In the genomic region with DNA sequence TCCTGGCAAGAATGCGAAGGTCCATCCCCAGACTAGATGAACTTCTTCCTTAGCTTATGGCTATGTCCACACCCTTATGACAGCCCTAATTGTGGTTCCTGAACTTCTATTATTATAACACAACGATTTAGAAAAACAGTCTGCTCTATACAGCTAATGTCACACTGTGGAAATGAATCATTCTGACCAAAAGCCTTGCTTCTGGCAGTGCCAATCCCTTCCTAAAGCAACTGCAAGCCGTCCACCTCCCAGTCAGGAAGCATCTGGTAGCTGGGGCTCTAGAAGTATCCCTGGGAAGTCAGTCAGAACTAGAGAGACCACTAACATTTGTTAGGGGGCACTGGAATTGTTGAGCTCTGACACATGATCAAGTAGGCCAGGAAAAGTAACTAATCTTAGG, we compare ENCODE assay signal across 10 cellular contexts. TPM values are rescaled to one million over a fixed set of nuclear protein-coding genes. Genes with fewer than 3 reads are reported as not detected.
DNase-seq lines count a peak whose midpoint lies in the region; ATAC-seq and TF ChIP-seq lines count a peak whose summit lies in the region.
"Had no signal": no experiment of that assay in that cellular context is flagged by ENCODE, and none has a peak within 500 bp of the region (broad histone marks: within the 10 kb centered on the region; RNA-seq: fewer than 3 reads in every experiment).

No MANE protein-coding gene starts in this region.

- ATAC-seq in memory B cell (ENCODE audit: low read depth) (no peak), GM19324 (IDR thresholded peaks at IDR 0.05; ENCODE audit: low FRiP score, unreplicated experiment) (no peak), HG03342 (IDR thresholded peaks at IDR 0.05; ENCODE audit: unreplicated experiment) (no peak)

- H3K4me3 Mint-ChIP-seq in CD14-positive monocyte: peak overlapping the region in 1 of 2 donors; percentile 7
- no peak overlapping the region for H3K4me3 Mint-ChIP-seq in memory B cell
- no peak overlapping the region for H3K4me3 Mint-ChIP-seq in endodermal cell

- H3K27ac Mint-ChIP-seq in CD14-positive monocyte: peak overlapping the region in 6 of 7 donors; percentile 5 to 88 (median 72)
- peak overlapping the region; percentile 74 for H3K27ac Mint-ChIP-seq in memory B cell
- H3K27ac Mint-ChIP-seq in endodermal cell: no peak overlapping the region

- H3K4me1 ChIP-seq in endodermal cell (ENCODE audit: control insufficient read depth, insufficient read depth, low read length): peaks cover 10% of the 10 kb centered on the region

- H3K4me3 ChIP-seq in MG63: no peak overlapping the region
- H3K4me3 ChIP-seq in astrocyte of the spinal cord (ENCODE audit: low read depth, low read length): no peak overlapping the region
- no peak overlapping the region for H3K4me3 ChIP-seq in endodermal cell (ENCODE audit: low read length)

- peaks cover 9 to 10% of the 10 kb centered on the region in 2 donors for H3K36me3 Mint-ChIP-seq in CD14-positive monocyte
- peaks cover 2% of the 10 kb centered on the region for H3K36me3 Mint-ChIP-seq in memory B cell
- H3K36me3 Mint-ChIP-seq in endodermal cell (ENCODE audit: low read depth): no peaks in the 10 kb centered on the region

- intact Hi-C loops in CD14-positive monocyte (cut with micrococcal nuclease): loop anchor here (2.0 to 5.0 kb wide), 2 partner anchors 36 to 45 kb away; no protein-coding TSS in a partner anchor

- no peak overlapping the region for H3K9ac ChIP-seq in endodermal cell (ENCODE audit: extremely low read depth, low read length, poor library complexity, severe bottlenecking)

- DNase-seq in CD14-positive monocyte (ENCODE audit: low spot score): no peak
- peak; percentile 54 for DNase-seq in MG63
- DNase-seq in astrocyte of the spinal cord (ENCODE audit: low read depth, low spot score): peak; percentile 70
- DNase-seq in memory B cell (ENCODE audit: low spot score in 2 of 2): no peak
- DNase-seq in endodermal cell: no peak
- no peak for DNase-seq in T-helper 9 cell
- DNase-seq: GF-D8 had no signal

- WGBS in endodermal cell (ENCODE audit: insufficient coverage in 1 of 2, insufficient read length in 1 of 2), 2 experiments: 80 to 92% methylated on average over 1 to 3 of the region's 3 CpGs

- in situ Hi-C loops in astrocyte of the spinal cord (cut with HindIII; ENCODE audit: low sequenced_read_pairs): no loop called here

- no peaks in the 10 kb centered on the region for H3K36me3 ChIP-seq in MG63
- H3K36me3 ChIP-seq in endodermal cell (ENCODE audit: control insufficient read depth, insufficient read depth, low read length): no peaks in the 10 kb centered on the region

- H3K27me3 Mint-ChIP-seq in CD14-positive monocyte (ENCODE audit: low read depth in 3 of 3): peaks cover 0 to 2% (median 0%) of the 10 kb centered on the region in 3 donors
- H3K27me3 Mint-ChIP-seq in memory B cell: no peaks in the 10 kb centered on the region
- H3K27me3 Mint-ChIP-seq in endodermal cell (ENCODE audit: insufficient read depth): no peaks in the 10 kb centered on the region

- H3K9me3 Mint-ChIP-seq in CD14-positive monocyte: no peaks in the 10 kb centered on the region
- H3K9me3 Mint-ChIP-seq in memory B cell: no peaks in the 10 kb centered on the region
- H3K9me3 Mint-ChIP-seq in endodermal cell: no peaks in the 10 kb centered on the region

- H3K9me3 ChIP-seq in MG63 (no peaks in the 10 kb centered on the region), endodermal cell (ENCODE audit: control insufficient read depth, low read length) (peaks cover under 1% of the 10 kb centered on the region)

- H3K27ac ChIP-seq in endodermal cell (ENCODE audit: low read depth, low read length): no peak overlapping the region
- H3K27ac ChIP-seq: HL-60 had no signal

- H3K4me1 Mint-ChIP-seq in CD14-positive monocyte (peaks cover 69% of the 10 kb centered on the region), memory B cell (peaks cover 46% of the 10 kb centered on the region), endodermal cell (peaks cover 13% of the 10 kb centered on the region)

- TF ChIP-seq CTCF in CD14-positive monocyte (IDR thresholded peaks at IDR 0.05): no peak
- TF ChIP-seq CTCF in astrocyte of the spinal cord (IDR thresholded peaks at IDR 0.05; ENCODE audit: low read depth, low read length): no peak
- TF ChIP-seq CTCF in endodermal cell (conservative IDR thresholded peaks at IDR 0.05): no peak

- H3K27me3 ChIP-seq in MG63 (peaks cover 2% of the 10 kb centered on the region; the same call in 1 of the 2 replicates), endodermal cell (ENCODE audit: control insufficient read depth, insufficient read depth, low read length, poor library complexity, severe bottlenecking) (no peaks in the 10 kb centered on the region)

RNA-seq across cellular contexts. Expression of a gene that starts 45.0 kb away (rescaled TPM):
- polyA plus RNA-seq in CD14-positive monocyte: 10 to 100 TPM in 1 of 2 donors, 1 to 10 TPM in 1; 6.9 to 16.6 TPM
- total RNA-seq in MG63 (2014; rRNA removed; shearing (Covaris generic); ENCODE audit: low replicate concordance): 8.4 and 14.5 TPM in 2 replicates
- total RNA-seq in endodermal cell: 10 to 100 TPM; 10.0 to 13.1 TPM
- 9.8 TPM for polyA plus RNA-seq in endodermal cell (2013, experiment 1 of 2)
- 9.4 TPM for polyA plus RNA-seq in endodermal cell (2013, experiment 2 of 2)

Comparison
In these comparisons a context has a peak if more than half of its experiments do, and no peak if none do; other contexts are left out.
1. DNase-seq: peak in MG63 (single experiment) and astrocyte of the spinal cord (single experiment); none in CD14-positive monocyte (single experiment), memory B cell (0 of 2), endodermal cell (single experiment) and T-helper 9 cell (single experiment).